11 cellular contexts compared by ENCODE assay signal in genomic region chr6:165988757-165989456, GRCh38.
DNase-seq lines count a peak whose midpoint lies in the region; ATAC-seq, FAIRE-seq and TF ChIP-seq lines count a peak whose summit lies in the region.
"Had no signal": no experiment of that assay in that cellular context is flagged by ENCODE, and none has a peak within 500 bp of the region (broad histone marks: within the 10 kb centered on the region; RNA-seq: fewer than 3 reads in every experiment).

No MANE protein-coding gene starts in this region.

- H3K9me3 ChIP-seq in breast epithelium (no peaks in the 10 kb centered on the region), iPS-15b (ENCODE audit: control insufficient read depth, insufficient read depth, low read length) (no peaks in the 10 kb centered on the region), Peyer's patch (no peaks in the 10 kb centered on the region)

- in situ Hi-C loops in G401 (cut with HindIII; ENCODE audit: low sequenced_read_pairs), result no loop called here

- H3K4me3 ChIP-seq in breast epithelium, result peak overlapping the region; percentile 45 to 69 (median 49)
- peak overlapping the region; percentile 46 for H3K4me3 ChIP-seq in iPS-15b (ENCODE audit: low read depth, low read length)
- peak overlapping the region; percentile 70 for H3K4me3 ChIP-seq in retinal pigment epithelial cell (ENCODE audit: low read length)
- peak overlapping the region in 2 of 4 donors; percentile 40 to 50 for H3K4me3 ChIP-seq in Peyer's patch

- H3K27me3 ChIP-seq in breast epithelium (peaks cover 0 to 48% of the 10 kb centered on the region in 2 donors), iPS-15b (ENCODE audit: control insufficient read depth, insufficient read depth, low read length) (peaks cover 96% of the 10 kb centered on the region), Peyer's patch (peaks cover 0 to 6% of the 10 kb centered on the region in 2 donors)

- H3K4me1 ChIP-seq in breast epithelium (no peaks in the 10 kb centered on the region), iPS-15b (ENCODE audit: control insufficient read depth, insufficient read depth, low read length) (peaks cover 4% of the 10 kb centered on the region), Peyer's patch (no peaks in the 10 kb centered on the region)

- no peak for ATAC-seq in HG02588 (IDR thresholded peaks at IDR 0.05; ENCODE audit: unreplicated experiment)

- TF ChIP-seq POLR2A in breast epithelium (IDR thresholded peaks at IDR 0.05) (no peak), Peyer's patch (IDR thresholded peaks at IDR 0.05) (no peak)

- no peak overlapping the region for H3K9ac ChIP-seq in iPS-15b (ENCODE audit: low read depth, low read length)

- DNase-seq in G401 (ENCODE audit: low spot score) (peak; percentile 59), breast epithelium (ENCODE audit: low spot score in 2 of 2) (no peak), retinal pigment epithelial cell (ENCODE audit: low read depth) (no peak), Peyer's patch (no peak), urothelium cell line (ENCODE audit: low spot score) (no peak), NCI-H2107 (lab: John Stamatoyannopoulos, UW) (no peak)
- DNase-seq: activated CD4-positive, alpha-beta T cell treated with anti-CD3 and anti-CD28 coated beads for 48 hours; erythroblast had no signal

- intact Hi-C loops in breast epithelium (cut with DNase I; ENCODE audit: low total_unique reads), result no loop called here

- H3K27ac ChIP-seq in breast epithelium (no peak overlapping the region), Peyer's patch (peak overlapping the region in 1 of 4 donors; percentile 73)

- no peak for FAIRE-seq in urothelium cell line (lab: Jason Lieb, UNC)
- FAIRE-seq: GM12891 had no signal

- no peaks in the 10 kb centered on the region for H3K36me3 ChIP-seq in breast epithelium
- no peaks in the 10 kb centered on the region for H3K36me3 ChIP-seq in iPS-15b (ENCODE audit: control insufficient read depth, insufficient read depth, low read length)
- no peaks in the 10 kb centered on the region for H3K36me3 ChIP-seq in Peyer's patch

- TF ChIP-seq CTCF in breast epithelium (IDR thresholded peaks at IDR 0.05) (no peak), retinal pigment epithelial cell (conservative IDR thresholded peaks at IDR 0.05; ENCODE audit: low read depth, low read length) (no peak), Peyer's patch (IDR thresholded peaks at IDR 0.05) (no peak)
